Comparison of ENCODE assay signal across 8 cellular contexts in genomic region chr16:19021747-19022146, GRCh38. TPM values are rescaled to one million over a fixed set of nuclear protein-coding genes. Genes with fewer than 3 reads are reported as not detected.
"Had no signal": no experiment of that assay in that cellular context is flagged by ENCODE, and none has a peak within 500 bp of the region (broad histone marks: within the 10 kb centered on the region; RNA-seq: fewer than 3 reads in every experiment).

No MANE protein-coding gene starts in this region.

- ATAC-seq: GM12878 had no signal

- FAIRE-seq: G401.6, GM12878, GM12891, GM12892, GM18507, GM19239 had no signal

- DNase-seq: GDM1, GF-D8 had no signal

- H3K4me3 ChIP-seq: GM12878 had no signal

RNA-seq across cellular contexts. Expression of gene TMC7, which starts 38.0 kb away (rescaled TPM):
- total RNA-seq: GM12878 had no signal
